In genomic region chr13:110065780-110066179, GRCh38 we compare ENCODE assay signal across 8 cellular contexts.
"Had no signal": no experiment of that assay in that cellular context is flagged by ENCODE, and none has a peak within 500 bp of the region (broad histone marks: within the 10 kb centered on the region; RNA-seq: fewer than 3 reads in every experiment).

No MANE protein-coding gene starts in this region.

- DNase-seq: IMR-90, KBM-7, KG1 had no signal

- H3K27ac ChIP-seq: HL-60, KMS-11 had no signal

- FAIRE-seq: HTR-8/SVneo, K562 had no signal

- H3K4me2 ChIP-seq: KMS-11 had no signal

- H3K27ac Mint-ChIP-seq: IgD-negative memory B cell had no signal

- H3K4me3 ChIP-seq: K562 had no signal

- H3K9ac ChIP-seq: KMS-11 had no signal

- ATAC-seq: K562 had no signal

- H3K4me3 Mint-ChIP-seq: IgD-negative memory B cell had no signal

- H3K36me3 Mint-ChIP-seq: IgD-negative memory B cell had no signal
